In genomic region chr10:49528977-49529506, GRCh38 we compare ENCODE assay signal across 1 cellular context.
TF ChIP-seq lines count a peak whose summit lies in the region.

No MANE protein-coding gene starts in this region.

TF ChIP-seq in K562, 482 proteins besides CTCF, POLR2A, EP300 and RAD21 (continued from another document):
- no peak for TF ChIP-seq GMEB1 (CRISPR knock-in tag; IDR thresholded peaks at IDR 0.05)
- peak; percentile 52 for TF ChIP-seq MAFG (tag; conservative IDR thresholded peaks at IDR 0.05)
